ENCODE assay signal across 8 cellular contexts in the genomic region with DNA sequence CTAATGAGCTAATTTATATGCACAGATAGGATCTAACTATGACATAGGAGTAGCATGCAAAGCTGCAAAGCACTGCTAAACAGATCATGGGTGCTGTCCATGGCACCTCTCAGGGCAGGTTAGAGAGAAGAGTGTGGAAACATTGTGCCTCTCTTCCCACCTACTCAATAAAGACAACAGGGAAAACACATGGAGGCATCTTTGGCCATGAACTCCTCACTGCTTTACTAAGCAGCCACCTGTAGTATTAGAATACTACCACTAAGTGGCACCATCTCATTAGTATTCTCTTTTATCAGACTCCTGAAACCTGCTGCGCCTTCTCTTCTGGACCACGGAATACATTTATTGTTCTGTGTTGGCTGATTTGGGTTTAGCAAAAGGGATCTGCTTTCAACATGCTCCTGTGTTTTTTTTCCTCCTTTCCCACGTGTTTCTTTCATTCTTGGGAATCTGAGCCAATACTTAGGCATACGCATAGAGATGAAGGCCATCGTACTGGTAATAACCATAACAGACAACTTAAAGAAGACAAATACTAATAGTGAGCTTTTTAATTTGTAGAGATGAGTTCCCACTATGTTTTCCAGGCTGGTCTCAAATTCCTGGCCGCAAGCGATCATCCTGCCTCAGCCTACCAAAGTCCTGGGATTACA.
DNase-seq lines count a peak whose midpoint lies in the region; ATAC-seq and FAIRE-seq lines count a peak whose summit lies in the region.

No MANE protein-coding gene starts in this region.

- DNase-seq in GDM1 (lab: John Stamatoyannopoulos, UW) (peak; percentile 6), NCI-H748 treated with DMSO at 0.1 percent for 48 hours (lab: John Stamatoyannopoulos, UW) (peak; percentile 78), brain pericyte (ENCODE audit: low read depth, low spot score) (peak; percentile 57), superior temporal gyrus (ENCODE audit: extremely low spot score) (peak; percentile 90), epidermal melanocyte (ENCODE audit: insufficient read length, low spot score) (no peak)

- peak; percentile 45 for FAIRE-seq in islet of Langerhans (lab: Jason Lieb, UNC)

- ATAC-seq in GM21515 (IDR thresholded peaks at IDR 0.05; ENCODE audit: unreplicated experiment), result peak; percentile 89
- peak; percentile 55 for ATAC-seq in HG03575 (IDR thresholded peaks at IDR 0.05; ENCODE audit: extremely low read depth, insufficient number of reproducible peaks, low FRiP score, unreplicated experiment)
